8 cellular contexts compared by ENCODE assay signal in the genomic region with DNA sequence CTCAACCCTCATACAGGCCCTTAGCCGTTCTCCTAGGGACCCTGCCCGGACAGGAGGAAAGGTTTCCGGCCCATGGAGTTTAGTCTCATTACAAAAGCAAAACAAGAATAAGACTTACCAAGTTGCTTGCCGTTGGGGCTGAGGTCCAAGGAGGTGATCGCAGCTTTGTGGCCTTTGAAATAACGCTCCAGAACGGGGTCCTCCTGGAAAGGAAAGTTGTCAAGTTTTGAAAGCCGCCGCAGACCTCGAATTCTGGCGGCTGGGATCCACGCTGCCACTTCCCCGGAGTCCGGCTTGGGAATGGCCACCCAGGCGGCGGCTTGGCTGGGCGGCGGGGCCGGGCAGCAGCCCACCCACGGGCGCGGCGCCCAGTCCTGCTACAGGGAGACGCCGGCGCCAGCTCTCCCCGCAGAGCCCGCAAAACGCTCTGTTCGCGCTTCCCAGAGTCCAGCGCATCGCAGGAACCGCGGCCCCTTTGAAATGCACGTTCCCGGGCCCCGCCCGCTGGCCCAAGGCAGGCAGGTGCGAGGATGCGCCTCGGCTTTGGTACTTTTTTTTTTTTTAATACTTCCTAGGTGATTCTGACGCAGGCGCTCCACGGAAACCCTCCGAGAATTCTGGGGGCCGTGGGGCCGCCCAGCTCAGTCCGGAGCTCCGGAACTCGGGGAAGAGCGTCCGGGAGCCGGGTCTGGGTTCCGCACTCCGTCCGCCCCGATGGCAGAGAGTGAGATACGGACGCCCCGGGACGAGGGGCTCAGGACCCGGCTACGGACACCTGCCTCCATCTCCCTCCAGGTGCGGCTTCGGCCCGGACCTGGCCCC. TPM values are rescaled to one million over a fixed set of nuclear protein-coding genes. Genes with fewer than 3 reads are reported as not detected.
DNase-seq lines count a peak whose midpoint lies in the region; ATAC-seq, FAIRE-seq and TF ChIP-seq lines count a peak whose summit lies in the region.

No MANE protein-coding gene starts in this region.

- peak; percentile 33; the same call in 2 of the 3 replicates for TF ChIP-seq CTCF in A549 (IDR thresholded peaks at IDR 0.05)
- no peak for TF ChIP-seq CTCF in foreskin fibroblast (IDR thresholded peaks at IDR 0.05; ENCODE audit: low read depth, low read length)
- no peak for TF ChIP-seq CTCF in neutrophil (IDR thresholded peaks at IDR 0.05)
- TF ChIP-seq CTCF in tibial nerve (IDR thresholded peaks at IDR 0.05) = peak in 3 of 5 experiments; percentile 1 to 34 (median 23)

- H3K27ac ChIP-seq in A549 = peak overlapping the region; percentile 93 to 96
- peak overlapping the region; percentile 86 for H3K27ac ChIP-seq in neutrophil
- peak overlapping the region; percentile 71 to 95 (median 92) for H3K27ac ChIP-seq in tibial nerve

- FAIRE-seq in A549 (lab: Jason Lieb, UNC) = no peak

- H3K4me3 ChIP-seq in A549 (peak overlapping the region; percentile 75), foreskin fibroblast (ENCODE audit: low read depth in 1 of 2, low read length in 2 of 2) (peak overlapping the region; percentile 90 to 93), neutrophil (ENCODE audit: low read depth in 1 of 2, low read length in 1 of 2) (peak overlapping the region; percentile 87 to 97), tibial nerve (peak overlapping the region; percentile 79 to 98 (median 88))

- H3K4me2 ChIP-seq in A549 = peak overlapping the region; percentile 86

- TF ChIP-seq POLR2A in A549 (IDR thresholded peaks at IDR 0.05; ENCODE audit: low read length) (no peak; the same call in 1 of the 2 replicates), tibial nerve (IDR thresholded peaks at IDR 0.05) (no peak)

- DNase-seq in A549 (ENCODE audit: low read depth in 1 of 2, low spot score in 1 of 2) (peak; percentile 27 to 50), NCI-H69 (lab: John Stamatoyannopoulos, UW) (peak; percentile 79), foreskin fibroblast (peak; percentile 9 to 54), tibial nerve (ENCODE audit: low spot score in 2 of 2) (no peak)
- peak; percentile 19 for DNase-seq in activated T-helper 9 cell treated with anti-CD3 and anti-CD28 coated beads, Interleukin-2, amount 50 U/mL, for 16 hours (ENCODE audit: low read depth)

- H3K36me3 ChIP-seq in neutrophil = no peaks in the 10 kb centered on the region
- H3K36me3 ChIP-seq in tibial nerve = no peaks in the 10 kb centered on the region

- H3K9me3 ChIP-seq in A549 (no peaks in the 10 kb centered on the region), neutrophil (no peaks in the 10 kb centered on the region), tibial nerve (no peaks in the 10 kb centered on the region)

- POLR2A ChIA-PET in A549 (lab: Yijun Ruan, JAX) = interaction anchor here (0.7 to 1.2 kb wide), 2 partner anchors 54 to 184 kb away, joined by 3 read pairs; partner anchors contain the start of gene ATP2B1

- no peaks in the 10 kb centered on the region for H3K27me3 ChIP-seq in neutrophil
- no peaks in the 10 kb centered on the region for H3K27me3 ChIP-seq in tibial nerve

- H3K4me1 ChIP-seq in A549 = peaks cover 43% of the 10 kb centered on the region
- peaks cover 44 to 46% of the 10 kb centered on the region in 2 experiments for H3K4me1 ChIP-seq in neutrophil (ENCODE audit: control insufficient read depth in 1 of 2, insufficient read depth in 1 of 2, low read depth in 1 of 2, low read length in 1 of 2)
- H3K4me1 ChIP-seq in tibial nerve = peaks cover 0 to 58% (median 26%) of the 10 kb centered on the region in 4 donors

- no peak for TF ChIP-seq EP300 in A549 (IDR thresholded peaks at IDR 0.05)
- no peak for TF ChIP-seq EP300 in tibial nerve (IDR thresholded peaks at IDR 0.05)

- TF ChIP-seq RAD21 in A549 (conservative IDR thresholded peaks at IDR 0.05 in 1 of 2, IDR thresholded peaks at IDR 0.05 in 1 of 2) = no peak

- ATAC-seq in A549 (peak; percentile 58 to 59), GM18517 (IDR thresholded peaks at IDR 0.05; ENCODE audit: unreplicated experiment) (peak; percentile 30), HG03025 (IDR thresholded peaks at IDR 0.05; ENCODE audit: low FRiP score, unreplicated experiment) (peak; percentile 31)

- CTCF ChIA-PET in A549 (lab: Yijun Ruan, JAX) = interaction anchor here (0.6 to 4.3 kb wide), 18 partner anchors 13 to 945 kb away, joined by 3 to 34 read pairs (median 6); partner anchors contain the start of gene KITLG

- WGBS in A549 (ENCODE audit: missing lambda C conversion rate) = under 1% methylated on average over 41 of the region's 67 CpGs
- whole genome bisulfite sequencing in tibial nerve, 2 donors = 0% methylated on average over 57 to 65 of the region's 67 CpGs

TF ChIP-seq in A549, 52 proteins besides CTCF, POLR2A, EP300 and RAD21 (continues in another document):
- no peak for TF ChIP-seq KDM1A (IDR thresholded peaks at IDR 0.05; ENCODE audit: low read depth)
- no peak for TF ChIP-seq ESRRA (IDR thresholded peaks at IDR 0.05; ENCODE audit: borderline replicate concordance, low read length)
- TF ChIP-seq MAX (IDR thresholded peaks at IDR 0.05) = no peak
- peak; percentile 51; the same call in 1 of the 2 replicates for TF ChIP-seq PHF8 (IDR thresholded peaks at IDR 0.05; ENCODE audit: borderline replicate concordance, low read depth)
- no peak for TF ChIP-seq MYC (IDR thresholded peaks at IDR 0.05; ENCODE audit: borderline replicate concordance, low read length)
- TF ChIP-seq REST (IDR thresholded peaks at IDR 0.05) = no peak
- no peak for TF ChIP-seq MAFK (IDR thresholded peaks at IDR 0.05; ENCODE audit: partially characterized antibody)
- no peak for TF ChIP-seq BHLHE40 (IDR thresholded peaks at IDR 0.05; ENCODE audit: low read depth, low read length)
- TF ChIP-seq POLR2AphosphoS2 (conservative IDR thresholded peaks at IDR 0.05; ENCODE audit: low read length) = no peak
- TF ChIP-seq MAZ (IDR thresholded peaks at IDR 0.05; ENCODE audit: borderline replicate concordance, low read depth, low read length) = no peak
- no peak for TF ChIP-seq TFCP2L1 (CRISPR knock-in tag; IDR thresholded peaks at IDR 0.05)
- 0 out of 2 replicates have a peak, but pooled peaks have one; percentile 38 for TF ChIP-seq GATA3 (IDR thresholded peaks at IDR 0.05; ENCODE audit: borderline replicate concordance)
- no peak for TF ChIP-seq SREBF2 (IDR thresholded peaks at IDR 0.05)
- TF ChIP-seq FOSB (CRISPR knock-in tag; IDR thresholded peaks at IDR 0.05) = no peak
- TF ChIP-seq ZC3H11A (IDR thresholded peaks at IDR 0.05) = no peak
- no peak for TF ChIP-seq JUNB (IDR thresholded peaks at IDR 0.05)
- TF ChIP-seq ATOH8 (CRISPR knock-in tag; IDR thresholded peaks at IDR 0.05; ENCODE audit: low read depth) = no peak

RNA-seq across cellular contexts. Expression of gene GALNT4, which starts 0.6 kb away (rescaled TPM):
- polyA plus RNA-seq in A549 (2011; rRNA removed) (12.6 and 14.3 TPM in 2 replicates), A549 (2017; fragmentation: RNase III; extraction: RNeasy Plus Mini Kit Qiagen cat#74134 plus additional on column Dnase treatment) (3.8 to 5.9 TPM (median 5.5 TPM) in 3 replicates)
- 1.3 TPM in 2 replicates for polyA plus RNA-seq in A549 (2012; cell fraction: cytosol; rRNA removed)
- polyA plus RNA-seq in A549 (2012; cell fraction: nucleus; rRNA removed) = 1.1 and 1.6 TPM in 2 replicates
- polyA minus RNA-seq in A549 (2011; rRNA and poly(A)+ RNA removed) = 5.1 and 7.2 TPM in 2 replicates
- 1 to 10 TPM; 2.7 to 5.9 (median 5.0) TPM for total RNA-seq in tibial nerve

RNA-seq across cellular contexts. Expression of gene POC1B, which starts 0.6 kb away (rescaled TPM):
- polyA plus RNA-seq in A549 (2011; rRNA removed) = 36.6 and 38.6 TPM in 2 replicates
- polyA plus RNA-seq in A549 (2012; cell fraction: cytosol; rRNA removed) = 4.8 and 6.4 TPM in 2 replicates
- polyA plus RNA-seq in A549 (2012; cell fraction: nucleus; rRNA removed) = 2.7 and 3.6 TPM in 2 replicates
- 9.1 to 11.9 TPM (median 10.8 TPM) in 3 replicates for polyA plus RNA-seq in A549 (2017; fragmentation: RNase III; extraction: RNeasy Plus Mini Kit Qiagen cat#74134 plus additional on column Dnase treatment)
- polyA minus RNA-seq in A549 (2011; rRNA and poly(A)+ RNA removed) = 27.0 and 40.8 TPM in 2 replicates
- total RNA-seq in tibial nerve = 10 to 100 TPM; 22.7 to 38.7 (median 25.1) TPM

Comparison
In these comparisons a context has a peak if more than half of its experiments do, and no peak if none do; other contexts are left out.
1. DNase-seq: peak in A549 (2 of 2), NCI-H69 (single experiment), activated T-helper 9 cell treated with anti-CD3 and anti-CD28 coated beads, Interleukin-2, amount 50 U/mL, for 16 hours (single experiment) and foreskin fibroblast (2 of 2); none in tibial nerve (0 of 2).
2. CTCF ChIP-seq: peak in A549 (single experiment) and tibial nerve (3 of 5); none in foreskin fibroblast (single experiment) and neutrophil (single experiment).
3. Peak in every context shown above with its lines, with median percentiles within 50 percentile points of each other: ATAC-seq, H3K27ac ChIP-seq and H3K4me3 ChIP-seq.